ENCODE assay signal across 9 cellular contexts in genomic region chr6:111485316-111485715, GRCh38. TPM values are rescaled to one million over a fixed set of nuclear protein-coding genes. Genes with fewer than 3 reads are reported as not detected.
DNase-seq lines count a peak whose midpoint lies in the region; ATAC-seq and TF ChIP-seq lines count a peak whose summit lies in the region.
"Had no signal": no experiment of that assay in that cellular context is flagged by ENCODE, and none has a peak within 500 bp of the region (broad histone marks: within the 10 kb centered on the region; RNA-seq: fewer than 3 reads in every experiment).

No MANE protein-coding gene starts in this region.

- no peaks in the 10 kb centered on the region for H3K27me3 Mint-ChIP-seq in T-helper 2 cell treated with Interferon-gamma antibody and Interleukin-4, amounts not matched to agents 5 μg/mL and 100 μg/mL, for 36 hours (ENCODE audit: low read depth)
- H3K27me3 Mint-ChIP-seq in T-cell = no peaks in the 10 kb centered on the region

- CTCF ChIA-PET in T-cell (lab: Charles Lee) = interaction anchor here in 1 of 2 donors (1.7 to 2.7 kb wide), 2 partner anchors 56 to 226 kb away, joined by 4 to 19 read pairs; a partner anchor contains a TSS

- peak overlapping the region; percentile 72 for H3K27ac Mint-ChIP-seq in T-helper 2 cell treated with Interferon-gamma antibody and Interleukin-4, amounts not matched to agents 5 μg/mL and 100 μg/mL, for 36 hours
- peak overlapping the region in 1 of 2 donors; percentile 52 for H3K27ac Mint-ChIP-seq in T-cell

- no peak for TF ChIP-seq CTCF in fibroblast of the aortic adventitia (IDR thresholded peaks at IDR 0.05; ENCODE audit: insufficient read depth, low read length)

- H3K4me3 ChIP-seq in fibroblast of the aortic adventitia (ENCODE audit: low read depth, low read length) = peak overlapping the region; percentile 2
- no peak overlapping the region for H3K4me3 ChIP-seq in skin epidermis

- peak overlapping the region in 12 of 21 experiments; percentile 96 to 100 (median 98) for H3K27ac ChIP-seq in skin epidermis

- peaks cover 9% of the 10 kb centered on the region for H3K9me3 Mint-ChIP-seq in T-helper 2 cell treated with Interferon-gamma antibody and Interleukin-4, amounts not matched to agents 5 μg/mL and 100 μg/mL, for 36 hours
- no peaks in the 10 kb centered on the region for H3K9me3 Mint-ChIP-seq in T-cell

- peaks cover 44% of the 10 kb centered on the region for H3K4me1 Mint-ChIP-seq in T-helper 2 cell treated with Interferon-gamma antibody and Interleukin-4, amounts not matched to agents 5 μg/mL and 100 μg/mL, for 36 hours (ENCODE audit: low read depth)
- peaks cover 44 to 57% (median 52%) of the 10 kb centered on the region in 3 donors for H3K4me1 Mint-ChIP-seq in T-cell

- DNase-seq in T-helper 2 cell treated with Interferon-gamma antibody and Interleukin-4, amounts not matched to agents 5 μg/mL and 100 μg/mL, for 36 hours (ENCODE audit: low spot score) = no peak
- no peak for DNase-seq in T-helper 2 cell
- DNase-seq in T-cell = no peak
- peak; percentile 39 for DNase-seq in fibroblast of the aortic adventitia (ENCODE audit: low read depth)
- DNase-seq in NCI-H1092 (lab: John Stamatoyannopoulos, UW) = no peak
- DNase-seq in OCI-M2 (lab: John Stamatoyannopoulos, UW; ENCODE audit: unreplicated experiment) = no peak
- DNase-seq: stimulated activated CD4-positive, alpha-beta T cell treated with anti-CD3 and anti-CD28 coated beads, Interleukin-12 subunit alpha, Interleukin-12 subunit beta, amount 100 ng/mL, for 4 hours had no signal

- peaks cover 21% of the 10 kb centered on the region for H3K36me3 Mint-ChIP-seq in T-helper 2 cell treated with Interferon-gamma antibody and Interleukin-4, amounts not matched to agents 5 μg/mL and 100 μg/mL, for 36 hours (ENCODE audit: low read depth)
- no peaks in the 10 kb centered on the region for H3K36me3 Mint-ChIP-seq in T-cell

- ATAC-seq in T-cell (replicated peaks in 1 of 4) = no peak
- ATAC-seq in HG02870 (IDR thresholded peaks at IDR 0.05; ENCODE audit: unreplicated experiment) = no peak

- POLR2A ChIA-PET in T-cell (lab: Charles Lee) = no interaction called here

- H3K4me3 Mint-ChIP-seq in T-helper 2 cell treated with Interferon-gamma antibody and Interleukin-4, amounts not matched to agents 5 μg/mL and 100 μg/mL, for 36 hours = peak overlapping the region; percentile 74
- H3K4me3 Mint-ChIP-seq in T-cell = peak overlapping the region in 2 of 3 donors; percentile 33 to 36

RNA-seq across cellular contexts. Expression of gene REV3L, which starts 2.3 kb away (rescaled TPM):
- total RNA-seq in T-cell (10 to 100 TPM; 18.0 to 27.6 (median 22.1) TPM), fibroblast of the aortic adventitia (ENCODE audit: low replicate concordance) (77.4 and 106 TPM in 2 replicates)
